8 cellular contexts compared by ENCODE assay signal in genomic region chr3:179450901-179451334, GRCh38. TPM values are rescaled to one million over a fixed set of nuclear protein-coding genes. Genes with fewer than 3 reads are reported as not detected.
DNase-seq lines count a peak whose midpoint lies in the region; ATAC-seq and TF ChIP-seq lines count a peak whose summit lies in the region.

No MANE protein-coding gene starts in this region.

- H3K27me3 ChIP-seq in ovary: no peaks in the 10 kb centered on the region

- peak overlapping the region; percentile 58 for H3K4me3 ChIP-seq in ovary

- H3K9me3 Mint-ChIP-seq in activated T-cell treated with anti-CD3 and anti-CD28 coated beads, Interleukin-2, amount 50 U/mL, for 72 hours: no peaks in the 10 kb centered on the region

- peaks cover 3% of the 10 kb centered on the region for H3K4me1 ChIP-seq in ovary (ENCODE audit: insufficient read depth)

- TF ChIP-seq POLR2A in ovary (IDR thresholded peaks at IDR 0.05): no peak

- peaks cover 29% of the 10 kb centered on the region for H3K4me1 Mint-ChIP-seq in activated T-cell treated with anti-CD3 and anti-CD28 coated beads, Interleukin-2, amount 50 U/mL, for 72 hours (ENCODE audit: low read depth)

- no peak for TF ChIP-seq EP300 in ovary (IDR thresholded peaks at IDR 0.05)

- H3K27me3 Mint-ChIP-seq in activated T-cell treated with anti-CD3 and anti-CD28 coated beads, Interleukin-2, amount 50 U/mL, for 72 hours (ENCODE audit: low read depth): peaks cover 80% of the 10 kb centered on the region

- no peaks in the 10 kb centered on the region for H3K36me3 ChIP-seq in ovary

- no peaks in the 10 kb centered on the region for H3K9me3 ChIP-seq in ovary

- intact Hi-C loops in Right ventricle myocardium inferior (cut with DNase I): no loop called here
- intact Hi-C loops in ovary (cut with DNase I): loop anchor here in 1 of 4 donors (10.0 kb wide), 1 partner anchor 304 kb away; no protein-coding TSS in a partner anchor

- TF ChIP-seq CTCF in ovary (IDR thresholded peaks at IDR 0.05): no peak

- H3K27ac Mint-ChIP-seq in activated T-cell treated with anti-CD3 and anti-CD28 coated beads, Interleukin-2, amount 50 U/mL, for 72 hours: no peak overlapping the region

- peak; percentile 53 for DNase-seq in Daoy (ENCODE audit: low read depth)
- peak; percentile 23 for DNase-seq in HPDE6-E6E7 (ENCODE audit: extremely low spot score)
- peak in 1 of 2 donors; percentile 7 for DNase-seq in activated T-cell treated with anti-CD3 and anti-CD28 coated beads, Interleukin-2, amount 50 U/mL, for 72 hours
- DNase-seq in Right ventricle myocardium inferior (ENCODE audit: missing footprints): peak; percentile 79
- DNase-seq in ovary: peak in 3 of 5 donors; percentile 16 to 44 (median 23)
- no peak for DNase-seq in NCI-H774 (lab: John Stamatoyannopoulos, UW)
- DNase-seq in DMS53 (lab: John Stamatoyannopoulos, UW): no peak

- WGBS in ovary, 3 donors: 0 to 1% (median 0%) methylated on average over 43 to 57 of the region's 57 CpGs

- peaks cover 0 to 2% of the 10 kb centered on the region in 2 donors for H3K36me3 Mint-ChIP-seq in activated T-cell treated with anti-CD3 and anti-CD28 coated beads, Interleukin-2, amount 50 U/mL, for 72 hours (ENCODE audit: insufficient read depth in 2 of 2)

- peak overlapping the region; percentile 81 to 84 for H3K4me3 Mint-ChIP-seq in activated T-cell treated with anti-CD3 and anti-CD28 coated beads, Interleukin-2, amount 50 U/mL, for 72 hours

- peak overlapping the region; percentile 74 to 90 for H3K27ac ChIP-seq in ovary

- ATAC-seq in GM21381 (IDR thresholded peaks at IDR 0.05; ENCODE audit: unreplicated experiment) (peak; percentile 51), Right ventricle myocardium inferior (peak; percentile 86)
- ATAC-seq in activated T-cell treated with anti-CD3 and anti-CD28 coated beads, Interleukin-2, amount 50 U/mL, for 72 hours (replicated peaks in 1 of 2): peak; percentile 65 to 71

RNA-seq across cellular contexts. Expression of gene GNB4, which starts 0.4 kb away (rescaled TPM):
- total RNA-seq in Daoy (2014; rRNA removed; shearing (Covaris generic)): 42.4 and 47.8 TPM in 2 replicates
- under 1 TPM; 0.39 to 0.60 TPM for total RNA-seq in activated T-cell treated with anti-CD3 and anti-CD28 coated beads, Interleukin-2, amount 50 U/mL, for 72 hours
- total RNA-seq in Right ventricle myocardium inferior: 15.8 TPM
- 10 to 100 TPM in 4 of 7 donors, 1 to 10 TPM in 3; 6.2 to 19.1 (median 11.6) TPM for total RNA-seq in ovary
- polyA plus RNA-seq in ovary: 10 to 100 TPM in 1 of 2 donors, 1 to 10 TPM in 1; 4.5 to 17.3 TPM

Comparison
In these comparisons a context has a peak if more than half of its experiments do, and no peak if none do; other contexts are left out.
1. DNase-seq: peak in Daoy (single experiment), HPDE6-E6E7 (single experiment), Right ventricle myocardium inferior (single experiment) and ovary (3 of 5); none in NCI-H774 (single experiment) and DMS53 (single experiment).
2. RNA of gene GNB4, which starts 0.4 kb away (total RNA-seq): 42.4 to 47.8 TPM in Daoy, 15.8 TPM in Right ventricle myocardium inferior (single experiment) and 6.2 to 19.1 TPM in ovary; 0.39 to 0.60 TPM in activated T-cell treated with anti-CD3 and anti-CD28 coated beads, Interleukin-2, amount 50 U/mL, for 72 hours; every median in the first group is over 4 times any median in the second.
3. Peak in every context shown above with its lines, with median percentiles within 50 percentile points of each other: ATAC-seq.